ENCODE assay signal across 1 cellular context in genomic region chr13:99214232-99214631, GRCh38.
TF ChIP-seq lines count a peak whose summit lies in the region.

No MANE protein-coding gene starts in this region.

TF ChIP-seq in SK-N-SH, 30 proteins besides CTCF, POLR2A, EP300 and RAD21 (continued from another document):
- TF ChIP-seq YY1 (IDR thresholded peaks at IDR 0.05; ENCODE audit: low read depth) (no peak), FOXJ3 (CRISPR knock-in tag; IDR thresholded peaks at IDR 0.05) (no peak), MAX (IDR thresholded peaks at IDR 0.05; ENCODE audit: low read depth) (no peak)
TF ChIP-seq in SK-N-SH: peak in this region for 0.
